Comparison of ENCODE assay signal across 20 cellular contexts in the genomic region with DNA sequence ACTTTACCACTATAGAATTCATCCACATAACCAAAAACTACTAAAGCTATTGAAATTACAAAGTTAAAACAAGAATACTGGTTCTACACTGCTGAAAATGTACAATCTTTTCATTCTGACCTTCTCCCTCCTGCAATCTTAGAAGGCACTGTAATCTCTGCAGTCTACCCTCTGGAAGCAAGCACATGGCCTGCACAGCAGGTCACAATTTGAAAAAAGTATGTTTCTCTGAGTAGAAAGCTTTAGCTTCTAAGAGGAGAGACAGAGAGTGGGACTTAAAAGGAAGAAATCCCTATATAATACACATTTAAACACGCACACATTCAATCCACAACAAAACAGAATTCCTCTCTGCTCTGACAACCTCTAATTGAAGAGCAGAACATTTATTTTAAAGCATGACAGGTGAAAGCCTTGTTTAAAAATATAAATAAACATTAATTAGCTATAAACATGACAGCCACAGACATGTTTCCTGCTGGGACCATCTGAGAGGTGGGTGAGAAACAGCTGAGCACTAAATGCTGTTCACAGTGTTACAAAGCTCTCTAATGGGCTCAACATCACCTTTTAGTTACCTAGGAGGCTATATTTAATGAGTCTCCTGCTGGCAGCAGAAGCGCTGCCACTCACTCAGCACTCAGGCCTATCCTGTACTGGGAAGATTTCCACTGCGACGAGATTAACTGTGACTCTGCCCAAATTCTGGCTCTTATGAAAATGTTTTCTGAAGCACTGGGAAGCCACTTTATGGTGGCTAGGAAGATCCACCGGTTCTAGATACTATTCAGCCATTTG.
"Had no signal": no experiment of that assay in that cellular context is flagged by ENCODE, and none has a peak within 500 bp of the region (broad histone marks: within the 10 kb centered on the region; RNA-seq: fewer than 3 reads in every experiment).

No MANE protein-coding gene starts in this region.

- H3K27me3 ChIP-seq: body of pancreas, neutrophil, thyroid gland, uterus had no signal

- H3K9ac ChIP-seq: parathyroid adenoma had no signal

- H3K9me3 ChIP-seq: body of pancreas, mucosa of descending colon, neutrophil, thyroid gland, uterus had no signal

- ATAC-seq: activated naive CD4-positive, alpha-beta T cell treated with anti-CD3 and anti-CD28 coated beads, Interleukin-2, amount 50 U/mL, for 72 hours; activated T-cell treated with anti-CD3 and anti-CD28 coated beads, Interleukin-2, amount 50 U/mL, for 72 hours; body of pancreas; esophagus mucosa; left ventricle myocardium superior; mucosa of descending colon; naive thymus-derived CD4-positive, alpha-beta T cell; stimulated activated memory B cell treated with anti-CD40 and anti-IgM and Interleukin-4, amounts not matched to agents 10 μg/mL and 1 μg/mL and 100 μg/mL, for 72 hours had no signal

- H3K36me3 ChIP-seq: neutrophil, thyroid gland, uterus had no signal

- H3K4me1 ChIP-seq: body of pancreas, parathyroid adenoma, thyroid gland, uterus had no signal

- H3K4me3 ChIP-seq: body of pancreas, coronary artery, mucosa of descending colon, thyroid gland, uterus had no signal

- DNase-seq: activated B cell treated with CpG ODN at 0.5 μM for 24 hours; activated CD4-positive, alpha-beta T cell treated with anti-CD3 and anti-CD28 coated beads, Interleukin-2, amount 10 ng/mL, durations not matched to agents 24 days and 14 days; activated CD8-positive, alpha-beta memory T cell treated with anti-CD3 and anti-CD28 coated beads, Interleukin-2, amount 50 U/mL, for 48 hours; activated gamma-delta T cell; activated T-cell treated with anti-CD3 and anti-CD28 coated beads, Interleukin-2, amount 50 U/mL, for 72 hours; amniotic stem cell; body of pancreas; hippocampal formation; left ventricle myocardium superior; mucosa of descending colon; naive thymus-derived CD4-positive, alpha-beta T cell; stimulated activated CD4-positive, alpha-beta T cell treated with anti-CD3 and anti-CD28 coated beads, Interleukin-2, amount 100 ng/mL, for 48 hours; thyroid gland; uterus had no signal

- H3K79me2 ChIP-seq: parathyroid adenoma had no signal

- H3K27ac ChIP-seq: body of pancreas, coronary artery, neutrophil, parathyroid adenoma, thyroid gland, uterus had no signal

- H2AFZ ChIP-seq: parathyroid adenoma had no signal
